Comparison of ENCODE assay signal across 1 cellular context in genomic region chr6:43916924-43917877, GRCh38.
TF ChIP-seq lines count a peak whose summit lies in the region.

No MANE protein-coding gene starts in this region.

TF ChIP-seq in HepG2, 621 proteins besides CTCF, POLR2A, EP300 and RAD21 (continued from another document and continues in another):
- TF ChIP-seq ZBTB39 (CRISPR knock-in tag; IDR thresholded peaks at IDR 0.05) (peak; percentile 6; the same call in 1 of the 2 replicates), SP5 (CRISPR knock-in tag; IDR thresholded peaks at IDR 0.05; ENCODE audit: borderline replicate concordance, low read depth) (peak; percentile 97), ZNF879 (CRISPR knock-in tag; IDR thresholded peaks at IDR 0.05) (peak; percentile 78), AGO1 (IDR thresholded peaks at IDR 0.05; ENCODE audit: low read depth, low read length, poor library complexity, severe bottlenecking) (no peak), BRD4 (CRISPR knock-in tag; IDR thresholded peaks at IDR 0.05) (0 out of 2 replicates have a peak, but pooled peaks have one; percentile 32), GZF1 (CRISPR knock-in tag; IDR thresholded peaks at IDR 0.05) (peak; percentile 83; the same call in 1 of the 2 replicates), PTBP1 (IDR thresholded peaks at IDR 0.05; ENCODE audit: low read depth, low read length, poor library complexity, severe bottlenecking) (no peak), ZSCAN20 (CRISPR knock-in tag; IDR thresholded peaks at IDR 0.05; ENCODE audit: borderline replicate concordance) (no peak; the same call in 1 of the 2 replicates), ESRRA (CRISPR knock-in tag; IDR thresholded peaks at IDR 0.05; ENCODE audit: low read depth) (peak; percentile 83), NR3C1 (CRISPR knock-in tag; IDR thresholded peaks at IDR 0.05) (no peak), HOXA5 (CRISPR knock-in tag; IDR thresholded peaks at IDR 0.05) (0 out of 2 replicates have a peak, but pooled peaks have one; percentile 76), ZNF44 (CRISPR knock-in tag; IDR thresholded peaks at IDR 0.05) (peak; percentile 64; the same call in 1 of the 2 replicates), ELF4 (CRISPR knock-in tag; IDR thresholded peaks at IDR 0.05; ENCODE audit: borderline replicate concordance) (0 out of 2 replicates have a peak, but pooled peaks have one; percentile 71), ZNF276 (CRISPR knock-in tag; IDR thresholded peaks at IDR 0.05; ENCODE audit: low read depth) (0 out of 2 replicates have a peak, but pooled peaks have one; percentile 36), ZNF558 (CRISPR knock-in tag; IDR thresholded peaks at IDR 0.05; ENCODE audit: borderline replicate concordance) (no peak), ZNF589 (CRISPR knock-in tag; conservative IDR thresholded peaks at IDR 0.05) (peak; percentile 77; the same call in 1 of the 2 replicates), SIN3B (IDR thresholded peaks at IDR 0.05; ENCODE audit: low read length) (no peak), CBX2 (IDR thresholded peaks at IDR 0.05; ENCODE audit: low read depth, low read length) (no peak), CBX2 (CRISPR knock-in tag; IDR thresholded peaks at IDR 0.05; ENCODE audit: low read depth) (no peak), ZNF414 (CRISPR knock-in tag; IDR thresholded peaks at IDR 0.05) (peak; percentile 90), BCL3 (CRISPR knock-in tag; IDR thresholded peaks at IDR 0.05) (no peak), ASH2L (IDR thresholded peaks at IDR 0.05; ENCODE audit: insufficient read length, low read depth, low read length) (peak; percentile 96), HNF1A (IDR thresholded peaks at IDR 0.05; ENCODE audit: low read depth) (peak; percentile 72), HNF1A (CRISPR knock-in tag; IDR thresholded peaks at IDR 0.05; ENCODE audit: borderline replicate concordance) (peak; percentile 82), NRL (CRISPR knock-in tag; IDR thresholded peaks at IDR 0.05; ENCODE audit: borderline replicate concordance) (peak; percentile 70; the same call in 1 of the 2 replicates), ZNF563 (CRISPR knock-in tag; IDR thresholded peaks at IDR 0.05) (0 out of 2 replicates have a peak, but pooled peaks have one; percentile 35), ZNF407 (CRISPR knock-in tag; IDR thresholded peaks at IDR 0.05; ENCODE audit: not compliant biosample characterization) (peak; percentile 11), ZBTB44 (CRISPR knock-in tag; IDR thresholded peaks at IDR 0.05) (no peak), ZUFSP (CRISPR knock-in tag; IDR thresholded peaks at IDR 0.05; ENCODE audit: borderline replicate concordance) (no peak), TEAD2 (CRISPR knock-in tag; IDR thresholded peaks at IDR 0.05) (no peak)
